Comparison of ENCODE assay signal across 20 cellular contexts in genomic region chr3:171230857-171231256, GRCh38.
A peak's percentile ranks its signal among the peaks of the same experiment; 100 is the strongest.
DNase-seq lines count a peak whose midpoint lies in the region; ATAC-seq and TF ChIP-seq lines count a peak whose summit lies in the region.
"Had no signal": no experiment of that assay in that cellular context is flagged by ENCODE, and none has a peak within 500 bp of the region (broad histone marks: within the 10 kb centered on the region; RNA-seq: fewer than 3 reads in every experiment).

No MANE protein-coding gene starts in this region.

- POLR2A ChIA-PET in activated naive CD8-positive, alpha-beta T cell treated with anti-CD3 and anti-CD28 coated beads, Interleukin-2, amount 10 ng/mL, durations not matched to agents 7 days and 5 days (lab: Charles Lee) = no interaction called here
- POLR2A ChIA-PET in T-cell (lab: Charles Lee) = interaction anchor here in 1 of 2 donors (0.5 to 0.6 kb wide), 3 partner anchors 166 to 854 kb away, joined by 3 to 5 read pairs (median 3); no protein-coding TSS in a partner anchor

- peak overlapping the region; percentile 35 for H3K27ac Mint-ChIP-seq in activated naive CD8-positive, alpha-beta T cell treated with anti-CD3 and anti-CD28 coated beads, Interleukin-2, amount 10 ng/mL, durations not matched to agents 7 days and 5 days
- H3K27ac Mint-ChIP-seq in activated naive CD8-positive, alpha-beta T cell treated with anti-CD3 and anti-CD28 coated beads for 36 hours = no peak overlapping the region
- H3K27ac Mint-ChIP-seq in activated T-helper 17 cell treated with anti-CD3 and anti-CD28 coated beads, Interleukin-2, amount 50 U/mL, for 72 hours = peak overlapping the region; percentile 79
- H3K27ac Mint-ChIP-seq in T-cell = peak overlapping the region in 1 of 2 donors; percentile 72
- H3K27ac Mint-ChIP-seq: CD4-positive, alpha-beta T cell; HFFc6 had no signal

- TF ChIP-seq POLR2A in thyroid gland (IDR thresholded peaks at IDR 0.05) = no peak

- no peak for DNase-seq in activated naive CD8-positive, alpha-beta T cell treated with anti-CD3 and anti-CD28 coated beads, Interleukin-2, amount 10 ng/mL, durations not matched to agents 7 days and 5 days
- no peak for DNase-seq in activated naive CD8-positive, alpha-beta T cell treated with anti-CD3 and anti-CD28 coated beads for 36 hours
- peak; percentile 21 to 43 for DNase-seq in thyroid gland
- DNase-seq in T-cell = no peak
- DNase-seq in middle frontal gyrus (ENCODE audit: extremely low spot score, low spot score) = no peak
- DNase-seq: activated naive CD4-positive, alpha-beta T cell treated with Interleukin-2 at 50 U/mL for 16 hours; CD4-positive, alpha-beta T cell; effector CD4-positive, alpha-beta T cell; EL; HFFc6; kidney glomerular epithelial cell; mucosa of descending colon; NCI-H1694; occipital lobe; SJCRH30; stimulated activated CD4-positive, alpha-beta T cell treated with anti-CD3 and anti-CD28 coated beads, Interleukin-2, amount 100 ng/mL, for 24 hours had no signal

- H3K4me1 ChIP-seq in thyroid gland = peaks cover 3 to 4% of the 10 kb centered on the region in 2 donors
- H3K4me1 ChIP-seq: SJCRH30 had no signal

- H3K27ac ChIP-seq in thyroid gland = no peak overlapping the region
- H3K27ac ChIP-seq: hepatocyte, SJCRH30 had no signal

- no peak for ATAC-seq in activated naive CD8-positive, alpha-beta T cell treated with anti-CD3 and anti-CD28 coated beads, Interleukin-2, amount 10 ng/mL, durations not matched to agents 7 days and 5 days (ENCODE audit: low read depth)
- ATAC-seq in activated T-helper 17 cell treated with anti-CD3 and anti-CD28 coated beads, Interleukin-2, amount 50 U/mL, for 72 hours (replicated peaks) = no peak
- ATAC-seq in esophagus mucosa = peak; percentile 53
- ATAC-seq in GM18907 (IDR thresholded peaks at IDR 0.05; ENCODE audit: unreplicated experiment) = no peak
- ATAC-seq in T-cell (replicated peaks in 1 of 4) = no peak
- ATAC-seq: mucosa of descending colon had no signal

- no peak for TF ChIP-seq CTCF in thyroid gland (IDR thresholded peaks at IDR 0.05)

- peaks cover 9% of the 10 kb centered on the region for H3K9me3 Mint-ChIP-seq in activated naive CD8-positive, alpha-beta T cell treated with anti-CD3 and anti-CD28 coated beads, Interleukin-2, amount 10 ng/mL, durations not matched to agents 7 days and 5 days
- peaks cover 11% of the 10 kb centered on the region for H3K9me3 Mint-ChIP-seq in activated naive CD8-positive, alpha-beta T cell treated with anti-CD3 and anti-CD28 coated beads for 36 hours
- no peaks in the 10 kb centered on the region for H3K9me3 Mint-ChIP-seq in activated T-helper 17 cell treated with anti-CD3 and anti-CD28 coated beads, Interleukin-2, amount 50 U/mL, for 72 hours
- H3K9me3 Mint-ChIP-seq in T-cell = peaks cover 0 to 6% (median 3%) of the 10 kb centered on the region in 3 donors
- H3K9me3 Mint-ChIP-seq: CD4-positive, alpha-beta T cell; HFFc6 had no signal

- 53 to 56% methylated on average over 4 of the region's 4 CpGs for WGBS in thyroid gland, 2 donors

- H3K9me3 ChIP-seq in thyroid gland = no peaks in the 10 kb centered on the region
- H3K9me3 ChIP-seq: mucosa of descending colon, SJCRH30 had no signal

- no peaks in the 10 kb centered on the region for H3K36me3 ChIP-seq in thyroid gland
- H3K36me3 ChIP-seq: SJCRH30 had no signal

- H3K36me3 Mint-ChIP-seq in activated naive CD8-positive, alpha-beta T cell treated with anti-CD3 and anti-CD28 coated beads, Interleukin-2, amount 10 ng/mL, durations not matched to agents 7 days and 5 days = peaks cover 30% of the 10 kb centered on the region
- H3K36me3 Mint-ChIP-seq in activated naive CD8-positive, alpha-beta T cell treated with anti-CD3 and anti-CD28 coated beads for 36 hours = peaks cover 35% of the 10 kb centered on the region
- H3K36me3 Mint-ChIP-seq in activated T-helper 17 cell treated with anti-CD3 and anti-CD28 coated beads, Interleukin-2, amount 50 U/mL, for 72 hours (ENCODE audit: low read depth) = peaks cover 33% of the 10 kb centered on the region
- peaks cover 55% of the 10 kb centered on the region for H3K36me3 Mint-ChIP-seq in T-cell

- no peaks in the 10 kb centered on the region for H3K27me3 ChIP-seq in thyroid gland
- H3K27me3 ChIP-seq: hepatocyte, SJCRH30 had no signal

- peaks cover 30% of the 10 kb centered on the region for H3K4me1 Mint-ChIP-seq in activated naive CD8-positive, alpha-beta T cell treated with anti-CD3 and anti-CD28 coated beads, Interleukin-2, amount 10 ng/mL, durations not matched to agents 7 days and 5 days
- H3K4me1 Mint-ChIP-seq in activated naive CD8-positive, alpha-beta T cell treated with anti-CD3 and anti-CD28 coated beads for 36 hours = peaks cover 46% of the 10 kb centered on the region
- H3K4me1 Mint-ChIP-seq in activated T-helper 17 cell treated with anti-CD3 and anti-CD28 coated beads, Interleukin-2, amount 50 U/mL, for 72 hours = peaks cover 43% of the 10 kb centered on the region
- H3K4me1 Mint-ChIP-seq in T-cell = peaks cover 47 to 56% (median 54%) of the 10 kb centered on the region in 3 donors

- H3K4me3 ChIP-seq in thyroid gland (replicated peaks in 1 of 3) = no peak overlapping the region
- H3K4me3 ChIP-seq: hepatocyte, mucosa of descending colon, SJCRH30 had no signal

- H3K27me3 Mint-ChIP-seq in activated naive CD8-positive, alpha-beta T cell treated with anti-CD3 and anti-CD28 coated beads, Interleukin-2, amount 10 ng/mL, durations not matched to agents 7 days and 5 days = no peaks in the 10 kb centered on the region
- no peaks in the 10 kb centered on the region for H3K27me3 Mint-ChIP-seq in activated naive CD8-positive, alpha-beta T cell treated with anti-CD3 and anti-CD28 coated beads for 36 hours
- H3K27me3 Mint-ChIP-seq in activated T-helper 17 cell treated with anti-CD3 and anti-CD28 coated beads, Interleukin-2, amount 50 U/mL, for 72 hours = no peaks in the 10 kb centered on the region
- H3K27me3 Mint-ChIP-seq in T-cell = no peaks in the 10 kb centered on the region
- H3K27me3 Mint-ChIP-seq: CD4-positive, alpha-beta T cell had no signal

- intact Hi-C loops in thyroid gland (cut with DNase I) = no loop called here

- CTCF ChIA-PET in T-cell (lab: Charles Lee) = interaction anchor here in 1 of 2 donors (0.5 kb wide), 1 partner anchor 13 kb away, joined by 5 read pairs; no protein-coding TSS in a partner anchor

- H3K4me3 Mint-ChIP-seq in activated naive CD8-positive, alpha-beta T cell treated with anti-CD3 and anti-CD28 coated beads, Interleukin-2, amount 10 ng/mL, durations not matched to agents 7 days and 5 days = no peak overlapping the region
- H3K4me3 Mint-ChIP-seq in activated naive CD8-positive, alpha-beta T cell treated with anti-CD3 and anti-CD28 coated beads for 36 hours = no peak overlapping the region
- H3K4me3 Mint-ChIP-seq in activated T-helper 17 cell treated with anti-CD3 and anti-CD28 coated beads, Interleukin-2, amount 50 U/mL, for 72 hours = no peak overlapping the region
- no peak overlapping the region for H3K4me3 Mint-ChIP-seq in T-cell
- H3K4me3 Mint-ChIP-seq: CD4-positive, alpha-beta T cell; HFFc6 had no signal

Comparison
In these comparisons a context has a peak if more than half of its experiments do, and no peak if none do; other contexts are left out.
1. DNase-seq: peak in thyroid gland (2 of 2); none in activated naive CD8-positive, alpha-beta T cell treated with anti-CD3 and anti-CD28 coated beads, Interleukin-2, amount 10 ng/mL, durations not matched to agents 7 days and 5 days (single experiment), activated naive CD8-positive, alpha-beta T cell treated with anti-CD3 and anti-CD28 coated beads for 36 hours (single experiment), T-cell (0 of 34) and middle frontal gyrus (single experiment).